In the genomic region with DNA sequence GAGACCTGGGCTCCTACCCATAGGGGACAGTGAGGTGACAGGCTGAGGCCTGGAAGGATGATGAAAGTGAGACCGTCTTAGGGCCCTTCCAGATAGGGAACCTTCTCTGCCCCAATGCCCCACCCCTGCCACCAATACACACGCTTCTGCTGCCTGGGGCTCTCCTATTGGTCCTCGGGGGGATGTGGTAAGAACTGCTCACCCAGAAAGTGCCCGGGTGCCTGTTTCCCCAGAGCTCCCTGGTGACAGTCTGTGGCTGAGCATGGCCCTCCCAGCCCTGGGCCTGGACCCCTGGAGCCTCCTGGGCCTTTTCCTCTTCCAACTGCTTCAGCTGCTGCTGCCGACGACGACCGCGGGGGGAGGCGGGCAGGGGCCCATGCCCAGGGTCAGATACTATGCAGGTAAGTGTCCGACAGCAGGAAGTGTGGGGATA, we compare ENCODE assay signal across 9 cellular contexts. TPM values are rescaled to one million over a fixed set of nuclear protein-coding genes. Genes with fewer than 3 reads are reported as not detected.
DNase-seq lines count a peak whose midpoint lies in the region; ATAC-seq and TF ChIP-seq lines count a peak whose summit lies in the region.
"Had no signal": no experiment of that assay in that cellular context is flagged by ENCODE, and none has a peak within 500 bp of the region (broad histone marks: within the 10 kb centered on the region; RNA-seq: fewer than 3 reads in every experiment).

No MANE protein-coding gene starts in this region.

- no peaks in the 10 kb centered on the region for H3K9me3 Mint-ChIP-seq in activated naive CD4-positive, alpha-beta T cell treated with anti-CD3 and anti-CD28 coated beads, Interleukin-2, amount 50 U/mL, for 72 hours
- no peaks in the 10 kb centered on the region for H3K9me3 Mint-ChIP-seq in activated T-cell treated with anti-CD3 and anti-CD28 coated beads, Interleukin-2, amount 50 U/mL, for 4 hours

- peaks cover 34% of the 10 kb centered on the region for H3K36me3 ChIP-seq in neutrophil
- no peaks in the 10 kb centered on the region for H3K36me3 ChIP-seq in H7 (replicated peaks; ENCODE audit: control insufficient read depth, insufficient read depth, low read length)

- H3K27ac Mint-ChIP-seq in activated naive CD4-positive, alpha-beta T cell treated with anti-CD3 and anti-CD28 coated beads, Interleukin-2, amount 50 U/mL, for 72 hours = peak overlapping the region in 1 of 2 donors; percentile 83

- peaks cover 83 to 85% of the 10 kb centered on the region in 2 experiments for H3K4me1 ChIP-seq in neutrophil (ENCODE audit: control insufficient read depth in 1 of 2, insufficient read depth in 1 of 2, low read depth in 1 of 2, low read length in 1 of 2)

- DNase-seq in activated naive CD4-positive, alpha-beta T cell treated with anti-CD3 and anti-CD28 coated beads, Interleukin-2, amount 50 U/mL, for 72 hours (ENCODE audit: low spot score in 2 of 2) = no peak
- no peak for DNase-seq in activated naive CD4-positive, alpha-beta T cell (lab: John Stamatoyannopoulos, UW)
- no peak for DNase-seq in activated T-cell treated with anti-CD3 and anti-CD28 coated beads, Interleukin-2, amount 50 U/mL, for 4 hours
- DNase-seq in H7 = no peak
- DNase-seq in ecto neural progenitor cell (ENCODE audit: low spot score) = no peak
- no peak for DNase-seq in NCI-H2227 treated with DMSO at 0.1 percent for 48 hours (lab: John Stamatoyannopoulos, UW)
- DNase-seq: DND-41 had no signal

- H3K36me3 Mint-ChIP-seq in activated naive CD4-positive, alpha-beta T cell treated with anti-CD3 and anti-CD28 coated beads, Interleukin-2, amount 50 U/mL, for 72 hours = no peaks in the 10 kb centered on the region
- H3K36me3 Mint-ChIP-seq in activated T-cell treated with anti-CD3 and anti-CD28 coated beads, Interleukin-2, amount 50 U/mL, for 4 hours (ENCODE audit: insufficient read depth) = no peaks in the 10 kb centered on the region

- ATAC-seq in activated naive CD4-positive, alpha-beta T cell treated with anti-CD3 and anti-CD28 coated beads, Interleukin-2, amount 50 U/mL, for 72 hours = peak; percentile 78 to 80
- ATAC-seq in HG03135 (IDR thresholded peaks at IDR 0.05; ENCODE audit: unreplicated experiment) = peak; percentile 40
- peak; percentile 71 to 79 for ATAC-seq in activated T-cell treated with anti-CD3 and anti-CD28 coated beads, Interleukin-2, amount 50 U/mL, for 4 hours

- peak; percentile 41 for TF ChIP-seq CTCF in neutrophil (IDR thresholded peaks at IDR 0.05)

- no peaks in the 10 kb centered on the region for H3K9me3 ChIP-seq in neutrophil

- H3K4me1 Mint-ChIP-seq in activated T-cell treated with anti-CD3 and anti-CD28 coated beads, Interleukin-2, amount 50 U/mL, for 4 hours (ENCODE audit: low read depth) = peaks cover 63% of the 10 kb centered on the region

- peak overlapping the region; percentile 86 to 88 for H3K4me3 ChIP-seq in neutrophil (ENCODE audit: low read depth in 1 of 2, low read length in 1 of 2)
- H3K4me3 ChIP-seq in H7 (ENCODE audit: insufficient read depth, low read depth, low read length) = no peak overlapping the region

- no peaks in the 10 kb centered on the region for H3K27me3 ChIP-seq in neutrophil
- no peaks in the 10 kb centered on the region for H3K27me3 ChIP-seq in H7 (ENCODE audit: control insufficient read depth, insufficient read depth, low read length)

- H3K27ac ChIP-seq in neutrophil = peak overlapping the region; percentile 96

- H3K4me3 Mint-ChIP-seq in activated T-cell treated with anti-CD3 and anti-CD28 coated beads, Interleukin-2, amount 50 U/mL, for 4 hours = peak overlapping the region; percentile 83

- peaks cover 2% of the 10 kb centered on the region for H3K27me3 Mint-ChIP-seq in activated T-cell treated with anti-CD3 and anti-CD28 coated beads, Interleukin-2, amount 50 U/mL, for 4 hours (ENCODE audit: low read depth)

RNA-seq across cellular contexts. Expression of a gene that starts 0.9 kb away (rescaled TPM):
- total RNA-seq in activated naive CD4-positive, alpha-beta T cell treated with anti-CD3 and anti-CD28 coated beads, Interleukin-2, amount 50 U/mL, for 72 hours = 10 to 100 TPM; 10.5 to 36.2 TPM
- 10 to 100 TPM; 31.7 to 51.5 (median 37.1) TPM for total RNA-seq in activated T-cell treated with anti-CD3 and anti-CD28 coated beads, Interleukin-2, amount 50 U/mL, for 4 hours
- total RNA-seq in H7 (2014; rRNA removed; shearing (Covaris generic)) = 10.3 and 15.8 TPM in 2 replicates

RNA-seq across cellular contexts. Expression of a gene that starts 39.6 kb away (rescaled TPM):
- 10 to 100 TPM; 79.1 to 82.1 TPM for total RNA-seq in activated naive CD4-positive, alpha-beta T cell treated with anti-CD3 and anti-CD28 coated beads, Interleukin-2, amount 50 U/mL, for 72 hours
- total RNA-seq in activated T-cell treated with anti-CD3 and anti-CD28 coated beads, Interleukin-2, amount 50 U/mL, for 4 hours = 10 to 100 TPM; 61.3 to 79.7 (median 73.0) TPM
- 31.9 and 33.2 TPM in 2 replicates for total RNA-seq in H7 (2014; rRNA removed; shearing (Covaris generic))

RNA-seq across cellular contexts. Expression of a gene that starts 39.8 kb away (rescaled TPM):
- 100 to 1,000 TPM; 116 to 147 TPM for total RNA-seq in activated naive CD4-positive, alpha-beta T cell treated with anti-CD3 and anti-CD28 coated beads, Interleukin-2, amount 50 U/mL, for 72 hours
- 100 to 1,000 TPM; 113 to 162 (median 124) TPM for total RNA-seq in activated T-cell treated with anti-CD3 and anti-CD28 coated beads, Interleukin-2, amount 50 U/mL, for 4 hours
- 101 and 119 TPM in 2 replicates for total RNA-seq in H7 (2014; rRNA removed; shearing (Covaris generic))

RNA-seq across cellular contexts. Expression of a gene that starts 58.5 kb away (rescaled TPM):
- 100 to 1,000 TPM; 120 to 156 TPM for total RNA-seq in activated naive CD4-positive, alpha-beta T cell treated with anti-CD3 and anti-CD28 coated beads, Interleukin-2, amount 50 U/mL, for 72 hours
- 100 to 1,000 TPM; 184 to 201 (median 192) TPM for total RNA-seq in activated T-cell treated with anti-CD3 and anti-CD28 coated beads, Interleukin-2, amount 50 U/mL, for 4 hours
- 286 and 290 TPM in 2 replicates for total RNA-seq in H7 (2014; rRNA removed; shearing (Covaris generic))
